In the genomic region with DNA sequence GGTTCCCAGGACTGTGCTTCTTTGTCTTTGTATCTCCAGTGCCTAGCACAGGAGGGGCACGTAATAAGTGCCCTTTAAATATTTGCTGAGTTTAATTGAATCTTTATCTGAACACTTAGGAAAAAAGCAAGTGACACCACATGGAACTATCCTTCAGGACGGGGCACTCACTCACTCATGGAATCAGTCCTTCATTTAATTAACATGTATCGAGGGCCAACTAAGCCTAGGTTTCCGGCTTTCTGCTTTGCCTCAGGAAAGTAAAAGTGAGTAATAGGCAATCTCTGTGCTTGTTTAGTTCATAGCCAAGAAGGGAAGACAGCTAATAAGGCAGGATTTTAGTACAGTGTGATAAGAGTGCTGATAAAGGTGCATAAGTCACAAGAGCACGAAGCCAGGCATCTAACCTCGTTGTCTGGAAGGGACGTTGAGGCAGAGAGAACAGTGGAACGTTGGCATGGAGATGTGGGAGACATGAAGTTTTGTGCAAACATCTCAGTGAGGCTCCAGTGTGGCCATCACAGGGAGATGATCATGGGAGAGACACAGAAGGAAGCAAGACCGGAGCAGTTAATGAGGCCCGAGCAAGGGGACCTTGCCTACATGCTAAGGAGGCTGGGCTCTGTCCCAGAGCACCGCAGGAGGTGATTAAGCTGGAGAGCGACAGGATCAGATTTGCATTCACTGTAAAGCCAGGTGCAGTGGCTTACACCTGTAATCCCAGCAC, we compare ENCODE assay signal across 15 cellular contexts. TPM values are rescaled to one million over a fixed set of nuclear protein-coding genes. Genes with fewer than 3 reads are reported as not detected.
A peak's percentile ranks its signal among the peaks of the same experiment; 100 is the strongest.
DNase-seq lines count a peak whose midpoint lies in the region; ATAC-seq and TF ChIP-seq lines count a peak whose summit lies in the region.
"Had no signal": no experiment of that assay in that cellular context is flagged by ENCODE, and none has a peak within 500 bp of the region (broad histone marks: within the 10 kb centered on the region; RNA-seq: fewer than 3 reads in every experiment).

No MANE protein-coding gene starts in this region.

- no peak overlapping the region for H3K4me3 ChIP-seq in endodermal cell (ENCODE audit: low read length)

- H3K36me3 Mint-ChIP-seq in endodermal cell (ENCODE audit: low read depth), result no peaks in the 10 kb centered on the region

- WGBS in endodermal cell (ENCODE audit: insufficient coverage in 1 of 2, insufficient read length in 1 of 2), 2 experiments, result 88 to 92% methylated on average over 10 to 12 of the region's 12 CpGs

- DNase-seq in DMS79 treated with DMSO at 0.1 percent for 48 hours (lab: John Stamatoyannopoulos, UW), result peak; percentile 15
- DNase-seq in DMS79 (lab: John Stamatoyannopoulos, UW), result no peak
- DNase-seq in EL, result peak; percentile 8
- DNase-seq in RPMI7951 (ENCODE audit: low read depth), result peak; percentile 13
- DNase-seq in endodermal cell, result peak; percentile 62
- no peak for DNase-seq in SK-N-DZ (ENCODE audit: low spot score)
- no peak for DNase-seq in HT-29 (ENCODE audit: low spot score)
- DNase-seq: C1 segment of cervical spinal cord, HCEC 1CT, NCI-H1436, NCI-H226, NCI-H526 treated with DMSO at 0.1 percent for 48 hours, T-helper 1 cell had no signal

- no peak overlapping the region for H3K9ac ChIP-seq in endodermal cell (ENCODE audit: extremely low read depth, low read length, poor library complexity, severe bottlenecking)

- no peak for ATAC-seq in GM19351 (IDR thresholded peaks at IDR 0.05; ENCODE audit: unreplicated experiment)

- peaks cover 11% of the 10 kb centered on the region for H3K4me1 Mint-ChIP-seq in endodermal cell

- H3K27me3 Mint-ChIP-seq in endodermal cell (ENCODE audit: insufficient read depth), result peaks cover 23% of the 10 kb centered on the region

- H3K9me3 ChIP-seq in endodermal cell (ENCODE audit: control insufficient read depth, low read length), result no peaks in the 10 kb centered on the region

- no peaks in the 10 kb centered on the region for H3K27me3 ChIP-seq in endodermal cell (ENCODE audit: control insufficient read depth, insufficient read depth, low read length, poor library complexity, severe bottlenecking)

- H3K27ac ChIP-seq in endodermal cell (ENCODE audit: low read depth, low read length), result no peak overlapping the region
- H3K27ac ChIP-seq: RWPE1 had no signal

- no peak overlapping the region for H3K4me3 Mint-ChIP-seq in endodermal cell

- TF ChIP-seq CTCF in endodermal cell (conservative IDR thresholded peaks at IDR 0.05), result no peak

- no peaks in the 10 kb centered on the region for H3K9me3 Mint-ChIP-seq in endodermal cell

- H3K4me1 ChIP-seq in endodermal cell (ENCODE audit: control insufficient read depth, insufficient read depth, low read length), result no peaks in the 10 kb centered on the region

- no peak overlapping the region for H3K27ac Mint-ChIP-seq in endodermal cell

- H3K36me3 ChIP-seq in endodermal cell (ENCODE audit: control insufficient read depth, insufficient read depth, low read length), result no peaks in the 10 kb centered on the region

RNA-seq across cellular contexts. Expression of gene TRIM67, which starts 54.1 kb away (rescaled TPM):
- total RNA-seq in RPMI7951 (2014; rRNA removed; shearing (Covaris generic)), result not detected in 2 replicates
- total RNA-seq in endodermal cell, result under 1 TPM; 0.04 TPM
- 1.1 TPM for polyA plus RNA-seq in endodermal cell (2013, experiment 1 of 2)
- 1.0 TPM for polyA plus RNA-seq in endodermal cell (2013, experiment 2 of 2)
- polyA plus RNA-seq in SK-N-DZ (2014; cell fraction: cytosol; rRNA removed), result 1.1 and 1.5 TPM in 2 replicates
- polyA plus RNA-seq in SK-N-DZ (2014; cell fraction: nucleus; rRNA removed), result 1.8 and 2.6 TPM in 2 replicates
- total RNA-seq in HT-29 (2014; rRNA removed; shearing (Covaris generic)), result 0.03 and 0.05 TPM in 2 replicates

Comparison
In these comparisons a context has a peak if more than half of its experiments do, and no peak if none do; other contexts are left out.
1. DNase-seq: peak in DMS79 treated with DMSO at 0.1 percent for 48 hours (single experiment), EL (single experiment), RPMI7951 (single experiment) and endodermal cell (single experiment); none in DMS79 (single experiment), SK-N-DZ (single experiment) and HT-29 (single experiment).